8 cellular contexts compared by ENCODE assay signal in genomic region chr4:9889306-9889705, GRCh38.
"Had no signal": no experiment of that assay in that cellular context is flagged by ENCODE, and none has a peak within 500 bp of the region (broad histone marks: within the 10 kb centered on the region; RNA-seq: fewer than 3 reads in every experiment).

No MANE protein-coding gene starts in this region.

- DNase-seq: GM23248, GOT3, H7, HFFc6 had no signal

- H2AFZ ChIP-seq: GM23248 had no signal

- H3K4me1 ChIP-seq: HAP-1 had no signal

- H3K36me3 ChIP-seq: HAP-1 had no signal

- ATAC-seq: HCT116, HepG2 had no signal

- H3K9me3 ChIP-seq: HAP-1 had no signal

- H3K4me3 ChIP-seq: GM23248, HAP-1 had no signal

- H3K27ac ChIP-seq: GM23248, HL-60 had no signal
